ENCODE assay signal across 13 cellular contexts in genomic region chr11:10861799-10862198, GRCh38.
"Had no signal": no experiment of that assay in that cellular context is flagged by ENCODE, and none has a peak within 500 bp of the region (broad histone marks: within the 10 kb centered on the region; RNA-seq: fewer than 3 reads in every experiment).

No MANE protein-coding gene starts in this region.

- H3K9me3 ChIP-seq: colonic mucosa had no signal

- H3K36me3 ChIP-seq: colonic mucosa had no signal

- H3K4me3 Mint-ChIP-seq: activated naive CD4-positive, alpha-beta T cell treated with anti-CD3 and anti-CD28 coated beads, Interleukin-2, amount 10 ng/mL, durations not matched to agents 7 days and 5 days; natural killer cell; stimulated activated naive CD8-positive, alpha-beta T cell treated with anti-CD3 and anti-CD28 coated beads, Interleukin-15, Interleukin-2, amounts not matched to agents 100 ng/mL and 50 ng/mL, for 24 hours had no signal

- H2AFZ ChIP-seq: hepatocyte had no signal

- DNase-seq: activated CD4-positive, CD25-positive, alpha-beta regulatory T cell treated with anti-CD3 and anti-CD28 coated beads, Interleukin-2, amount 50 U/mL, for 72 hours; activated naive CD4-positive, alpha-beta T cell treated with anti-CD3 and anti-CD28 coated beads, Interleukin-2, amount 10 ng/mL, durations not matched to agents 7 days and 5 days; caudate nucleus; colonic mucosa; islet precursor cell; natural killer cell; nucleus accumbens; posterior cingulate gyrus; right cardiac atrium; T1000 had no signal

- H3K27ac Mint-ChIP-seq: activated naive CD4-positive, alpha-beta T cell treated with anti-CD3 and anti-CD28 coated beads, Interleukin-2, amount 10 ng/mL, durations not matched to agents 7 days and 5 days; natural killer cell; stimulated activated naive CD8-positive, alpha-beta T cell treated with anti-CD3 and anti-CD28 coated beads, Interleukin-15, Interleukin-2, amounts not matched to agents 100 ng/mL and 50 ng/mL, for 24 hours had no signal

- ATAC-seq: esophagus mucosa, natural killer cell, right cardiac atrium had no signal

- H3K27me3 ChIP-seq: colonic mucosa, hepatocyte had no signal

- H3K4me3 ChIP-seq: colonic mucosa, hepatocyte had no signal

- H3K27ac ChIP-seq: colonic mucosa, hepatocyte had no signal

- H3K4me1 ChIP-seq: colonic mucosa had no signal

- H3K9me3 Mint-ChIP-seq: natural killer cell; stimulated activated naive CD8-positive, alpha-beta T cell treated with anti-CD3 and anti-CD28 coated beads, Interleukin-15, Interleukin-2, amounts not matched to agents 100 ng/mL and 50 ng/mL, for 24 hours had no signal

- H3K36me3 Mint-ChIP-seq: natural killer cell had no signal

- H3K27me3 Mint-ChIP-seq: stimulated activated naive CD8-positive, alpha-beta T cell treated with anti-CD3 and anti-CD28 coated beads, Interleukin-15, Interleukin-2, amounts not matched to agents 100 ng/mL and 50 ng/mL, for 24 hours had no signal

- H3K4me2 ChIP-seq: hepatocyte had no signal
